Comparison of ENCODE assay signal across 8 cellular contexts in genomic region chr1:181189691-181190361, GRCh38.
DNase-seq lines count a peak whose midpoint lies in the region; ATAC-seq and TF ChIP-seq lines count a peak whose summit lies in the region.

No MANE protein-coding gene starts in this region.

- H4K8ac ChIP-seq in mesendoderm (ENCODE audit: low read depth, low read length), result no peak overlapping the region

- no peaks in the 10 kb centered on the region for H3K79me1 ChIP-seq in mesendoderm (ENCODE audit: low read length)

- ATAC-seq in GM19328 (IDR thresholded peaks at IDR 0.05; ENCODE audit: unreplicated experiment), result no peak

- POLR2A ChIA-PET in HEK293 (lab: Yijun Ruan, JAX), result interaction anchor here (0.6 kb wide), 1 partner anchor 294 kb away, joined by 6 read pairs; the partner anchor contains the start of gene CACNA1E

- peak overlapping the region; percentile 47 for H3K56ac ChIP-seq in mesendoderm (ENCODE audit: low read length)

- H3K27ac ChIP-seq in HEK293 (ENCODE audit: extremely low read depth, low read depth, low read length) (no peak overlapping the region), ectodermal cell (ENCODE audit: insufficient read depth, low read depth, low read length, poor library complexity, severe bottlenecking) (no peak overlapping the region), mesendoderm (ENCODE audit: low read depth, low read length) (no peak overlapping the region)

- H3K9ac ChIP-seq in ES-I3 (ENCODE audit: low read depth, low read length), result peak overlapping the region; percentile 33; the same call in 1 of the 2 replicates
- H3K9ac ChIP-seq in mesendoderm (ENCODE audit: low read length), result no peak overlapping the region

- H3K36me3 ChIP-seq in ES-I3 (ENCODE audit: insufficient read depth, low read length), result no peaks in the 10 kb centered on the region
- H3K36me3 ChIP-seq in HEK293 (ENCODE audit: control insufficient read depth in 2 of 2, insufficient read depth in 1 of 2, low read length in 2 of 2), result no peaks in the 10 kb centered on the region
- H3K36me3 ChIP-seq in ectodermal cell (ENCODE audit: control insufficient read depth, insufficient read depth, low read length), result no peaks in the 10 kb centered on the region
- H3K36me3 ChIP-seq in mesendoderm (ENCODE audit: control insufficient read depth, insufficient read depth, low read length), result no peaks in the 10 kb centered on the region

- 11 to 13% methylated on average over 40 of the region's 40 CpGs for WGBS in ectodermal cell, 2 experiments
- WGBS in mesendoderm (ENCODE audit: extremely low coverage, insufficient coverage, low lambda C conversion rate), result no CpG with 5 or more reads among the region's 40 CpGs

- H3K23ac ChIP-seq in mesendoderm (ENCODE audit: low read length), result no peak overlapping the region

- no peak overlapping the region for H2AK5ac ChIP-seq in mesendoderm (ENCODE audit: low read length)

- H3K27me3 ChIP-seq in ectodermal cell (ENCODE audit: control insufficient read depth, insufficient read depth, low read length, poor library complexity, severe bottlenecking) (peaks cover 13% of the 10 kb centered on the region), mesendoderm (ENCODE audit: insufficient read depth, low read length, poor library complexity) (no peaks in the 10 kb centered on the region)

- no peak overlapping the region for H4K5ac ChIP-seq in mesendoderm (ENCODE audit: low read length)

- no peaks in the 10 kb centered on the region for H3K4me1 ChIP-seq in ES-I3 (ENCODE audit: insufficient read depth, low read length)
- H3K4me1 ChIP-seq in HEK293 (ENCODE audit: control insufficient read depth, insufficient read depth, low read length), result no peaks in the 10 kb centered on the region
- no peaks in the 10 kb centered on the region for H3K4me1 ChIP-seq in ectodermal cell (ENCODE audit: control insufficient read depth, insufficient read depth, low read length)
- no peaks in the 10 kb centered on the region for H3K4me1 ChIP-seq in mesendoderm (ENCODE audit: control insufficient read depth, low read depth, low read length)

- no peak overlapping the region for H2BK5ac ChIP-seq in mesendoderm (ENCODE audit: low read length)

- H3K9me3 ChIP-seq in ES-I3 (ENCODE audit: control insufficient read depth, insufficient read depth, low read length) (no peaks in the 10 kb centered on the region), HEK293 (ENCODE audit: control insufficient read depth, insufficient read depth, low read depth, low read length) (no peaks in the 10 kb centered on the region), ectodermal cell (ENCODE audit: control insufficient read depth, low read length) (no peaks in the 10 kb centered on the region)

- no peak overlapping the region for H3K4ac ChIP-seq in mesendoderm (ENCODE audit: low read depth, low read length)

- no peak overlapping the region for H2BK120ac ChIP-seq in mesendoderm (ENCODE audit: low read depth, low read length)

- H3K4me2 ChIP-seq in mesendoderm (ENCODE audit: low read length), result peak overlapping the region; percentile 50

- H3K18ac ChIP-seq in mesendoderm (ENCODE audit: low read length), result no peak overlapping the region

- peak; percentile 91 for TF ChIP-seq CTCF in HEK293 (tag by site-specific recombination; IDR thresholded peaks at IDR 0.05)

- CTCF ChIA-PET in HEK293 (lab: Yijun Ruan, JAX), result interaction anchor here (0.6 to 3.6 kb wide), 42 partner anchors 9 to 987 kb away, joined by 3 to 33 read pairs (median 4); partner anchors contain the start of gene ACBD6

- H3K4me3 ChIP-seq in HEK293 (ENCODE audit: low read depth, low read length) (peak overlapping the region; percentile 25), ectodermal cell (ENCODE audit: insufficient read depth, low read depth, low read length) (peak overlapping the region; percentile 37), mesendoderm (ENCODE audit: low read length) (no peak overlapping the region)

- H3K79me2 ChIP-seq in mesendoderm (ENCODE audit: control insufficient read depth, insufficient read depth, low read length), result no peaks in the 10 kb centered on the region

- DNase-seq in NCI-H226 (peak; percentile 20), mesendoderm (peak; percentile 79)
- peak; percentile 66 to 69 for DNase-seq in activated CD4-positive, alpha-beta T cell treated with anti-CD3 and anti-CD28 coated beads, Interleukin-2, amount 50 U/mL, for 24 hours (ENCODE audit: low read depth in 1 of 2, low spot score in 1 of 2)
- DNase-seq in stimulated activated CD8-positive, alpha-beta memory T cell treated with anti-CD3 and anti-CD28 coated beads, Interleukin-15, amount 100 ng/mL, for 24 hours (ENCODE audit: low read depth), result peak; percentile 83

- H2BK15ac ChIP-seq in mesendoderm (replicated peaks; ENCODE audit: low read depth), result no peak overlapping the region

TF ChIP-seq in HEK293, 187 proteins besides CTCF, POLR2A, EP300 and RAD21 (continues in another document):
- TF ChIP-seq ZNF155 (tag by site-specific recombination; IDR thresholded peaks at IDR 0.05) (no peak), ZBTB1 (tag by site-specific recombination; IDR thresholded peaks at IDR 0.05) (no peak), ZNF639 (tag by site-specific recombination; IDR thresholded peaks at IDR 0.05) (no peak), SP3 (tag by site-specific recombination; IDR thresholded peaks at IDR 0.05) (no peak), GFI1B (tag by site-specific recombination; IDR thresholded peaks at IDR 0.05) (no peak), ZNF664 (tag by site-specific recombination; IDR thresholded peaks at IDR 0.05) (no peak), ZNF423 (tag by site-specific recombination; IDR thresholded peaks at IDR 0.05) (no peak), ZNF600 (tag by site-specific recombination; IDR thresholded peaks at IDR 0.05) (peak; percentile 27; the same call in 1 of the 2 replicates), ZBTB26 (tag by site-specific recombination; optimal IDR thresholded peaks at IDR 0.05) (no peak), ZSCAN16 (tag by site-specific recombination; IDR thresholded peaks at IDR 0.05) (no peak), ZNF654 (tag by site-specific recombination; IDR thresholded peaks at IDR 0.05; ENCODE audit: low read depth) (peak; percentile 57), EGR2 (tag by site-specific recombination; IDR thresholded peaks at IDR 0.05; ENCODE audit: low read depth) (0 out of 2 replicates have a peak, but pooled peaks have one; percentile 23), ZBTB8A (tag by site-specific recombination; IDR thresholded peaks at IDR 0.05) (peak; percentile 63), ZNF433 (tag by site-specific recombination; IDR thresholded peaks at IDR 0.05; ENCODE audit: low read depth) (no peak), PBX3 (CRISPR knock-in tag; IDR thresholded peaks at IDR 0.05) (peak; percentile 75; the same call in 1 of the 2 replicates), ZBTB7A (tag by site-specific recombination; IDR thresholded peaks at IDR 0.05; ENCODE audit: low read depth) (no peak), ELK4 (IDR thresholded peaks at IDR 0.05; ENCODE audit: borderline replicate concordance, low read depth, low read length) (no peak)

Comparison
In these comparisons a context has a peak if more than half of its experiments do, and no peak if none do; other contexts are left out.
1. DNase-seq: peak in every context shown above with its lines; median percentile 83 in stimulated activated CD8-positive, alpha-beta memory T cell treated with anti-CD3 and anti-CD28 coated beads, Interleukin-15, amount 100 ng/mL, for 24 hours; 79 in mesendoderm; 68 in activated CD4-positive, alpha-beta T cell treated with anti-CD3 and anti-CD28 coated beads, Interleukin-2, amount 50 U/mL, for 24 hours; 20 in NCI-H226.